In the genomic region with DNA sequence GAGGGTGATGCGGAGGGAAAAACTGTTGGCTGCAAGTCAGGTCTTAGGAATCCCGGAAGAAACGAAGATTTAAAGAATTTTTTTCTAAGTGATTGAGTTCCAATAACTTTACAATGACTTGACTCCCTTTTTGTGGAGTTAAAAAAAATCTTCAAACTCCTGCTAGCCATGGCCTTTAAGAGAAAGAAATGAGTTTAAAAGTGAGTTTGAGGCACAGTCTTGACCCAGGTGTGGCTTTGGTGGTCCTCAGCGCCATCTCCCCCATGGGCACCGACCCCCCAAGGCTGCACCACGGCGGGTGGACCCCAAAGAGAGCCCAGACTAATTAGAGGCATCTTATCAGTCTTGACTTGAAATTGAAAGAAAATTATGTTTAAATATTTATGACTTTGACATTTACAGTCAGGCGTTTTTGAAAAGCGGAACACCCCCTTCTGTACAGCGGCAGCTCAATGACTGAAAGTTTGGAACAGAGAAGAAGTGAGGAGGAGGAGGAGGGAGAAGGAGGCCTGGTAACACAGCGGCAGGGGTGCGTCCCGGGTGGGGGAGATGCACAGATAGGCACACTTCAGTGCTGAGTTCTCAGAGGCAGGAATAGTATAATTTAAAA, we compare ENCODE assay signal across 27 cellular contexts.
DNase-seq lines count a peak whose midpoint lies in the region; ATAC-seq and TF ChIP-seq lines count a peak whose summit lies in the region.
"Had no signal": no experiment of that assay in that cellular context is flagged by ENCODE, and none has a peak within 500 bp of the region (broad histone marks: within the 10 kb centered on the region; RNA-seq: fewer than 3 reads in every experiment).

No MANE protein-coding gene starts in this region.

- H2AK5ac ChIP-seq in H9 (ENCODE audit: insufficient read length, low read length), result no peak overlapping the region

- H3K23me2 ChIP-seq in H9 (ENCODE audit: insufficient read length, low read depth, low read length, poor library complexity, severe bottlenecking), result peaks cover 29% of the 10 kb centered on the region

- H3K14ac ChIP-seq in H9 (ENCODE audit: insufficient read depth, low read length), result no peak overlapping the region

- H2BK120ac ChIP-seq in H9 (ENCODE audit: low read depth, low read length, poor library complexity, severe bottlenecking), result no peak overlapping the region

- ATAC-seq in CD4-positive, alpha-beta T cell (ENCODE audit: poor library complexity), result no peak
- ATAC-seq: esophagus mucosa, gastrocnemius medialis, GM12878, left colon had no signal

- WGBS in H9 (ENCODE audit: extremely low coverage, insufficient read length, low lambda C conversion rate), result no CpG with 5 or more reads among the region's 13 CpGs

- no peaks in the 10 kb centered on the region for H4K20me1 ChIP-seq in H9 (ENCODE audit: control insufficient read depth, insufficient read depth, insufficient read length)

- no peak overlapping the region for H4K91ac ChIP-seq in H9 (ENCODE audit: insufficient read length, low read depth, low read length)

- no peaks in the 10 kb centered on the region for H3K79me1 ChIP-seq in H9 (ENCODE audit: insufficient read depth, low read depth, low read length, poor library complexity, severe bottlenecking)

- no peaks in the 10 kb centered on the region for H3K36me3 ChIP-seq in A673 (ENCODE audit: insufficient read depth, low read length, poor library complexity, severe bottlenecking)
- H3K36me3 ChIP-seq: gastrocnemius medialis had no signal

- no peaks in the 10 kb centered on the region for H3K4me1 ChIP-seq in H9 (ENCODE audit: insufficient read depth, low read length)
- no peaks in the 10 kb centered on the region for H3K4me1 ChIP-seq in A673 (ENCODE audit: insufficient read depth, low read length, poor library complexity, severe bottlenecking)

- peaks cover 71% of the 10 kb centered on the region for H3K27me3 Mint-ChIP-seq in CD4-positive, alpha-beta T cell
- H3K27me3 Mint-ChIP-seq in H9 (ENCODE audit: low read depth), result peaks cover 94% of the 10 kb centered on the region
- peaks cover 88% of the 10 kb centered on the region for H3K27me3 Mint-ChIP-seq in nephron progenitor cell (ENCODE audit: low read depth, poor library complexity)

- H2BK15ac ChIP-seq in H9 (ENCODE audit: low read depth, low read length), result no peak overlapping the region

- no peak overlapping the region for H3K4ac ChIP-seq in H9 (ENCODE audit: low read depth, low read length)

- H3K9me3 Mint-ChIP-seq in CD4-positive, alpha-beta T cell, result no peaks in the 10 kb centered on the region
- H3K9me3 Mint-ChIP-seq in H9, result no peaks in the 10 kb centered on the region
- H3K9me3 Mint-ChIP-seq in nephron progenitor cell, result no peaks in the 10 kb centered on the region
- H3K9me3 Mint-ChIP-seq: central memory CD8-positive, alpha-beta T cell; nephron; stimulated activated naive CD8-positive, alpha-beta T cell treated with anti-CD3 and anti-CD28 coated beads, Interleukin-15, Interleukin-2, amounts not matched to agents 100 ng/mL and 50 ng/mL, for 24 hours had no signal

- H3K4me1 Mint-ChIP-seq in CD4-positive, alpha-beta T cell (ENCODE audit: low read depth), result peaks cover 51% of the 10 kb centered on the region
- H3K4me1 Mint-ChIP-seq in H9 (peaks cover 15 to 52% of the 10 kb centered on the region in 2 experiments), nephron progenitor cell (peaks cover 47% of the 10 kb centered on the region)

- H2BK20ac ChIP-seq in H9 (ENCODE audit: low read depth, low read length, poor library complexity, severe bottlenecking), result no peak overlapping the region

- no peak overlapping the region for H3T11ph ChIP-seq in H9 (ENCODE audit: low read length)

- H2BK5ac ChIP-seq in H9 (ENCODE audit: insufficient read length, low read length), result no peak overlapping the region

- peak overlapping the region; percentile 33 for H3K4me2 ChIP-seq in H9 (ENCODE audit: insufficient read depth, insufficient read length, low read length)
- H3K4me2 ChIP-seq: smooth muscle cell had no signal

- no peak overlapping the region for H2BK12ac ChIP-seq in H9 (ENCODE audit: insufficient read length, low read depth, low read length)

- H3K27me3 ChIP-seq in CD4-positive, alpha-beta T cell (ENCODE audit: control insufficient read depth, insufficient read depth, low read length), result peaks cover 81% of the 10 kb centered on the region
- H3K27me3 ChIP-seq in H9 (ENCODE audit: insufficient read depth, low read length) (peaks cover 84% of the 10 kb centered on the region), A673 (replicated peaks; ENCODE audit: insufficient read depth, low read depth, low read length, poor library complexity) (peaks cover 96% of the 10 kb centered on the region)

- CTCF ChIA-PET in CD4-positive, alpha-beta T cell (lab: Charles Lee), result no interaction called here
- CTCF ChIA-PET in A673 (lab: Charles Lee), result no interaction called here

- no TSS peak for BruUV-seq in A673 (replicated peaks; lab: Mats Ljungman, UMichigan)

- no peaks in the 10 kb centered on the region for H3K9me3 ChIP-seq in CD4-positive, alpha-beta T cell (ENCODE audit: control insufficient read depth, low read length)
- H3K9me3 ChIP-seq in H9 (ENCODE audit: control insufficient read depth, low read depth, low read length) (no peaks in the 10 kb centered on the region), A673 (ENCODE audit: low read depth, low read length, poor library complexity, severe bottlenecking) (no peaks in the 10 kb centered on the region)
- H3K9me3 ChIP-seq: gastrocnemius medialis, tibial nerve had no signal

- no peak overlapping the region for H3K27ac Mint-ChIP-seq in CD4-positive, alpha-beta T cell
- no peak overlapping the region for H3K27ac Mint-ChIP-seq in H9
- H3K27ac Mint-ChIP-seq in nephron progenitor cell, result no peak overlapping the region
- H3K27ac Mint-ChIP-seq: nephron; stimulated activated naive CD8-positive, alpha-beta T cell treated with anti-CD3 and anti-CD28 coated beads, Interleukin-15, Interleukin-2, amounts not matched to agents 100 ng/mL and 50 ng/mL, for 24 hours had no signal

- no peak overlapping the region for H3K4me3 ChIP-seq in choroid plexus epithelial cell (ENCODE audit: low read depth, low read length)
- H3K4me3 ChIP-seq in A673 (ENCODE audit: low read depth, low read length, poor library complexity, severe bottlenecking), result no peak overlapping the region
- H3K4me3 ChIP-seq: gastrocnemius medialis, GM12878, smooth muscle cell, tibial nerve had no signal

- no peak overlapping the region for H3K9ac ChIP-seq in H9 (ENCODE audit: extremely low read depth, insufficient read length, low read length)

- no peak overlapping the region for H2AFZ ChIP-seq in H9 (ENCODE audit: low read length)

- no peaks in the 10 kb centered on the region for H3K79me2 ChIP-seq in H9 (ENCODE audit: insufficient read depth, low read length)

- POLR2A ChIA-PET in CD4-positive, alpha-beta T cell (lab: Charles Lee), result interaction anchor here (0.7 kb wide), 1 partner anchor 12 kb away, joined by 3 read pairs; no protein-coding TSS in a partner anchor
- POLR2A ChIA-PET in A673 (lab: Charles Lee; ENCODE audit: low non-redundant PET), result no interaction called here

- H3K23ac ChIP-seq in H9 (ENCODE audit: insufficient read length, low read depth, low read length), result no peak overlapping the region

- peak overlapping the region; percentile 1 for H3K4me3 Mint-ChIP-seq in CD4-positive, alpha-beta T cell
- peak overlapping the region in 1 of 2 experiments; percentile 63; a peak in 3 of 5 replicates for H3K4me3 Mint-ChIP-seq in H9
- peak overlapping the region; percentile 34 for H3K4me3 Mint-ChIP-seq in nephron progenitor cell
- H3K4me3 Mint-ChIP-seq: central memory CD8-positive, alpha-beta T cell; stimulated activated naive CD8-positive, alpha-beta T cell treated with anti-CD3 and anti-CD28 coated beads, Interleukin-15, Interleukin-2, amounts not matched to agents 100 ng/mL and 50 ng/mL, for 24 hours had no signal

- no peak overlapping the region for H4K5ac ChIP-seq in H9 (ENCODE audit: insufficient read length, low read depth, low read length)

- no peaks in the 10 kb centered on the region for H3K36me3 Mint-ChIP-seq in CD4-positive, alpha-beta T cell (ENCODE audit: low read depth)
- H3K36me3 Mint-ChIP-seq in H9 (ENCODE audit: insufficient read depth in 1 of 3, low read depth in 3 of 3) (no peaks in the 10 kb centered on the region; a peak in 2 of 7 replicates), nephron progenitor cell (ENCODE audit: low read depth) (peaks cover 8% of the 10 kb centered on the region)

- H3K27ac ChIP-seq in CD4-positive, alpha-beta T cell (ENCODE audit: low read depth, low read length), result no peak overlapping the region
- H3K27ac ChIP-seq in H9 (ENCODE audit: insufficient read length, low read depth, low read length) (no peak overlapping the region), A673 (ENCODE audit: low read depth, low read length, poor library complexity, severe bottlenecking) (no peak overlapping the region)
- H3K27ac ChIP-seq: gastrocnemius medialis, tibial nerve had no signal

- no peak overlapping the region for H3K56ac ChIP-seq in H9 (ENCODE audit: insufficient read length, low read depth, low read length)

- intact Hi-C loops in CD4-positive, alpha-beta T cell (cut with DNase I, micrococcal nuclease), result loop anchor here in 1 of 2 experiments (5.0 kb wide), 1 partner anchor 59 kb away; no protein-coding TSS in a partner anchor
- intact Hi-C loops in A673 (cut with micrococcal nuclease; ENCODE audit: unreplicated experiment), result no loop called here

- no peak overlapping the region for H3K18ac ChIP-seq in H9 (ENCODE audit: insufficient read length, low read depth, low read length)

- no peak for TF ChIP-seq CTCF in CD4-positive, alpha-beta T cell (IDR thresholded peaks at IDR 0.05)
- TF ChIP-seq CTCF in H9 (conservative IDR thresholded peaks at IDR 0.05) (no peak), choroid plexus epithelial cell (conservative IDR thresholded peaks at IDR 0.05; ENCODE audit: low read depth, low read length) (no peak), nephron progenitor cell (IDR thresholded peaks at IDR 0.05) (no peak), A673 (conservative IDR thresholded peaks at IDR 0.05; ENCODE audit: low read depth, low read length) (no peak)

- DNase-seq in CD4-positive, alpha-beta T cell, result no peak
- DNase-seq in H9, result no peak
- peak; percentile 36 for DNase-seq in choroid plexus epithelial cell (ENCODE audit: low read depth)
- DNase-seq in nephron progenitor cell, result no peak
- DNase-seq in HT-29 (ENCODE audit: low spot score), result no peak
- no peak for DNase-seq in NCI-H69 (lab: John Stamatoyannopoulos, UW)
- no peak for DNase-seq in A673 (ENCODE audit: low spot score)
- DNase-seq in T-helper 9 cell, result no peak
- DNase-seq: activated CD4-positive, alpha-beta T cell treated with anti-CD3 and anti-CD28 coated beads for 48 hours; activated naive CD4-positive, alpha-beta T cell treated with Interleukin-2 at 50 U/mL for 16 hours; DMS53; effector CD4-positive, alpha-beta T cell; Kasumi-1; left colon; NCI-H1105; NCI-H510A treated with DMSO at 0.1 percent for 48 hours; SHP77; stimulated activated CD4-positive, alpha-beta T cell treated with anti-CD3 and anti-CD28 coated beads, Interleukin-2, amount 100 ng/mL, for 48 hours; SW 1271 had no signal

- no peak overlapping the region for H4K8ac ChIP-seq in H9 (replicated peaks; ENCODE audit: insufficient read length, low read depth, low read length)
